In genomic region chr4:163484906-163485305, GRCh38 we compare ENCODE assay signal across 8 cellular contexts. TPM values are rescaled to one million over a fixed set of nuclear protein-coding genes. Genes with fewer than 3 reads are reported as not detected.
DNase-seq lines count a peak whose midpoint lies in the region; ATAC-seq and TF ChIP-seq lines count a peak whose summit lies in the region.

No MANE protein-coding gene starts in this region.

- DNase-seq in A172 (ENCODE audit: low spot score) (peak; percentile 27), HUDEP-2 (lab: John Stamatoyannopoulos, UW; ENCODE audit: unreplicated experiment in 76 of 76) (peak in 56 of 76 experiments; percentile 1 to 64 (median 23)), T-helper 1 cell (peak in 3 of 5 donors; percentile 10 to 49 (median 40)), body of pancreas (peak; percentile 25 to 49 (median 42)), kidney epithelial cell (ENCODE audit: low read depth) (peak; percentile 14), HCEC 1CT (no peak)
- peak; percentile 15 for DNase-seq in stimulated activated CD8-positive, alpha-beta memory T cell treated with anti-CD3 and anti-CD28 coated beads, Interleukin-15, amount 100 ng/mL, for 24 hours (ENCODE audit: low read depth)

- no peaks in the 10 kb centered on the region for H3K9me3 ChIP-seq in body of pancreas

- TF ChIP-seq CTCF in GM12874 (IDR thresholded peaks at IDR 0.05; ENCODE audit: insufficient read depth, low read depth, low read length) (peak; percentile 54), body of pancreas (IDR thresholded peaks at IDR 0.05) (peak in 6 of 7 experiments; percentile 21 to 61 (median 46)), kidney epithelial cell (IDR thresholded peaks at IDR 0.05; ENCODE audit: insufficient read depth, low read length, poor library complexity, severe bottlenecking) (peak; percentile 71)

- no peak for ATAC-seq in body of pancreas

- H3K27ac ChIP-seq in body of pancreas: no peak overlapping the region

- TF ChIP-seq POLR2A in body of pancreas (IDR thresholded peaks at IDR 0.05): no peak

- H3K4me1 ChIP-seq in body of pancreas: no peaks in the 10 kb centered on the region

- H3K27me3 ChIP-seq in body of pancreas (no peaks in the 10 kb centered on the region), kidney epithelial cell (ENCODE audit: control insufficient read depth, insufficient read depth, low read length) (no peaks in the 10 kb centered on the region)

- H3K36me3 ChIP-seq in body of pancreas (replicated peaks in 1 of 2; ENCODE audit: insufficient read depth in 1 of 2, low read depth in 2 of 2): no peaks in the 10 kb centered on the region
- H3K36me3 ChIP-seq in kidney epithelial cell (ENCODE audit: control insufficient read depth, insufficient read depth, low read length): no peaks in the 10 kb centered on the region

- intact Hi-C loops in body of pancreas (cut with DNase I): no loop called here

- H3K4me3 ChIP-seq in body of pancreas: no peak overlapping the region
- H3K4me3 ChIP-seq in kidney epithelial cell (ENCODE audit: low read depth, low read length): no peak overlapping the region

- 9 to 24% methylated on average over 4 of the region's 4 CpGs for WGBS in body of pancreas, 2 donors

RNA-seq across cellular contexts. Expression of gene TMA16, which starts 9.6 kb away (rescaled TPM):
- 54.5 and 72.0 TPM in 2 replicates for total RNA-seq in A172 (2014; rRNA removed; shearing (Covaris generic))
- total RNA-seq in body of pancreas: 10 to 100 TPM; 17.5 to 19.2 TPM
- 22.1 and 30.7 TPM in 2 replicates for total RNA-seq in kidney epithelial cell

RNA-seq across cellular contexts. Expression of gene TKTL2, which starts 11.4 kb away (rescaled TPM):
- 0.21 TPM in 1 of 2 replicates, not detected in the other for total RNA-seq in A172 (2014; rRNA removed; shearing (Covaris generic))
- total RNA-seq in body of pancreas: not detected
- total RNA-seq in kidney epithelial cell: not detected in 2 replicates
